26 cellular contexts compared by ENCODE assay signal in the genomic region with DNA sequence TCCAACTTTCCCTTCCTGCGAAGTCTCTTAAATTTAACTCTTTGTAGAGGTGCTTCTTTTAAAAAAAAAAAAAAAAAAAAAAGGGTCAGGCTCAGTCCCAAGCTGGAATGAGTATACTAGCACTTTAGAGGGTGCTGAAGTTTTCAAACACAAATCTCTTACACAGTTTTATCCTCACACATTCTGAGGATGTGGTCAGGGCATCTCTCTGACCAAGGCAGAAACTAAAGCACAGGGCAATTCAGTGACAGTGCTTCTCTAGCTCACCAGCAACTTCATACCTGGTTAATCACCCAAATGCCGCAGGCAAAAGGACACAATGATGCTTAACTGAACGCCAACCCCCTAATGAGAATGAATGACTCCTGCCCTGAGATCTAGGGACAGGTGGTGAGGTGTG. TPM values are rescaled to one million over a fixed set of nuclear protein-coding genes. Genes with fewer than 3 reads are reported as not detected.
DNase-seq lines count a peak whose midpoint lies in the region; ATAC-seq and TF ChIP-seq lines count a peak whose summit lies in the region.
"Had no signal": no experiment of that assay in that cellular context is flagged by ENCODE, and none has a peak within 500 bp of the region (broad histone marks: within the 10 kb centered on the region; RNA-seq: fewer than 3 reads in every experiment).

No MANE protein-coding gene starts in this region.

- H3K4me1 Mint-ChIP-seq in CD4-positive, alpha-beta T cell (ENCODE audit: low read depth): peaks cover 25% of the 10 kb centered on the region
- H3K4me1 Mint-ChIP-seq in T-helper 17 cell: peaks cover 17% of the 10 kb centered on the region
- H3K4me1 Mint-ChIP-seq: nephron had no signal

- no peaks in the 10 kb centered on the region for H3K27me3 Mint-ChIP-seq in CD4-positive, alpha-beta T cell
- no peaks in the 10 kb centered on the region for H3K27me3 Mint-ChIP-seq in T-helper 17 cell
- H3K27me3 Mint-ChIP-seq: stimulated activated naive B cell treated with anti-CD40 and anti-IgM and Interleukin-4, amounts not matched to agents 10 μg/mL and 1 μg/mL and 100 μg/mL, for 72 hours had no signal

- H3K4me3 Mint-ChIP-seq in CD4-positive, alpha-beta T cell: no peak overlapping the region
- no peak overlapping the region for H3K4me3 Mint-ChIP-seq in T-helper 17 cell
- H3K4me3 Mint-ChIP-seq: nephron; stimulated activated naive B cell treated with anti-CD40 and anti-IgM and Interleukin-4, amounts not matched to agents 10 μg/mL and 1 μg/mL and 100 μg/mL, for 72 hours had no signal

- no peaks in the 10 kb centered on the region for H3K27me3 ChIP-seq in CD4-positive, alpha-beta T cell (ENCODE audit: control insufficient read depth, insufficient read depth, low read length)
- H3K27me3 ChIP-seq: brain microvascular endothelial cell, dorsolateral prefrontal cortex, gastroesophageal sphincter, hepatocyte, ovary, SJCRH30, suprapubic skin, upper lobe of right lung had no signal

- CTCF ChIA-PET in CD4-positive, alpha-beta T cell (lab: Charles Lee): no interaction called here

- no peak for ATAC-seq in CD4-positive, alpha-beta T cell (ENCODE audit: poor library complexity)
- ATAC-seq in T-helper 17 cell (no peak), GM21360 (IDR thresholded peaks at IDR 0.05; ENCODE audit: unreplicated experiment) (no peak), HG02678 (IDR thresholded peaks at IDR 0.05; ENCODE audit: unreplicated experiment) (no peak)
- ATAC-seq: gastroesophageal sphincter, K562, left cardiac atrium, upper lobe of right lung had no signal

- POLR2A ChIA-PET in CD4-positive, alpha-beta T cell (lab: Charles Lee): interaction anchor here (0.6 to 1.4 kb wide), 2 partner anchors 10 to 14 kb away, joined by 3 to 7 read pairs; partner anchors contain the start of gene PGM2

- no peaks in the 10 kb centered on the region for H3K36me3 Mint-ChIP-seq in CD4-positive, alpha-beta T cell (ENCODE audit: low read depth)
- no peaks in the 10 kb centered on the region for H3K36me3 Mint-ChIP-seq in T-helper 17 cell (ENCODE audit: low read depth)
- H3K36me3 Mint-ChIP-seq: CD14-positive monocyte; stimulated activated naive B cell treated with anti-CD40 and anti-IgM and Interleukin-4, amounts not matched to agents 10 μg/mL and 1 μg/mL and 100 μg/mL, for 72 hours had no signal

- H3K9me3 ChIP-seq in CD4-positive, alpha-beta T cell (ENCODE audit: control insufficient read depth, low read length): no peaks in the 10 kb centered on the region
- no peaks in the 10 kb centered on the region for H3K9me3 ChIP-seq in T-helper 17 cell (ENCODE audit: control insufficient read depth, low read length, poor library complexity, severe bottlenecking)
- H3K9me3 ChIP-seq: gastroesophageal sphincter, ovary, SJCRH30, suprapubic skin, upper lobe of right lung had no signal

- intact Hi-C loops in CD4-positive, alpha-beta T cell (cut with DNase I, micrococcal nuclease): no loop called here

- TF ChIP-seq CTCF in CD4-positive, alpha-beta T cell (IDR thresholded peaks at IDR 0.05): no peak

- H3K9me3 Mint-ChIP-seq in CD4-positive, alpha-beta T cell: no peaks in the 10 kb centered on the region

- H3K27ac Mint-ChIP-seq in CD4-positive, alpha-beta T cell: peak overlapping the region; percentile 74
- peak overlapping the region; percentile 73 for H3K27ac Mint-ChIP-seq in T-helper 17 cell
- H3K27ac Mint-ChIP-seq: nephron had no signal

- H3K27ac ChIP-seq in CD4-positive, alpha-beta T cell (ENCODE audit: low read depth, low read length): no peak overlapping the region
- H3K27ac ChIP-seq: 22Rv1, brain microvascular endothelial cell, dorsolateral prefrontal cortex, gastroesophageal sphincter, hepatocyte, ovary, SJCRH30, suprapubic skin, upper lobe of right lung had no signal

- peak; percentile 23 for DNase-seq in NK-92 treated with Interleukin-12 subunit alpha and Interleukin-12 subunit beta, amount 100 ng/mL, for 24 hours (lab: John Stamatoyannopoulos, UW)
- no peak for DNase-seq in NK-92 (lab: John Stamatoyannopoulos, UW; ENCODE audit: unreplicated experiment)
- no peak for DNase-seq in CD4-positive, alpha-beta T cell
- no peak for DNase-seq in T-helper 17 cell
- peak; percentile 40 for DNase-seq in kidney tubule cell (ENCODE audit: low spot score)
- DNase-seq in NCI-H69 (lab: John Stamatoyannopoulos, UW): no peak
- DNase-seq: amygdala; brain microvascular endothelial cell; dorsolateral prefrontal cortex; left cardiac atrium; NCI-H1092 treated with DMSO at 0.1 percent for 48 hours; NCI-H1694 treated with DMSO at 0.1 percent for 48 hours; NCI-H446 treated with DMSO at 0.1 percent for 48 hours; ovary; stimulated activated naive B cell treated with anti-CD40 and anti-IgM and Interleukin-4, amounts not matched to agents 10 μg/mL and 1 μg/mL and 100 μg/mL, for 72 hours; upper lobe of right lung had no signal

RNA-seq across cellular contexts. Expression of gene PGM2, which starts 9.8 kb away (rescaled TPM):
- total RNA-seq in CD4-positive, alpha-beta T cell: 10 to 100 TPM; 10.7 to 11.8 TPM
- 10 to 100 TPM; 14.0 to 17.7 TPM for total RNA-seq in T-helper 17 cell

Comparison
In these comparisons a context has a peak if more than half of its experiments do, and no peak if none do; other contexts are left out.
1. DNase-seq: peak in NK-92 treated with Interleukin-12 subunit alpha and Interleukin-12 subunit beta, amount 100 ng/mL, for 24 hours (single experiment) and kidney tubule cell (single experiment); none in NK-92 (single experiment), CD4-positive, alpha-beta T cell (0 of 10), T-helper 17 cell (0 of 3) and NCI-H69 (single experiment).